1 cellular context compared by ENCODE assay signal in genomic region chr11:9613118-9613829, GRCh38.
A peak's percentile ranks its signal among the peaks of the same experiment; 100 is the strongest.
TF ChIP-seq lines count a peak whose summit lies in the region.

No MANE protein-coding gene starts in this region.

TF ChIP-seq in H1, 55 proteins besides CTCF, POLR2A, EP300 and RAD21:
- no peak for TF ChIP-seq BCL11A (IDR thresholded peaks at IDR 0.05; ENCODE audit: low read depth in 2 of 2, low read length in 2 of 2)
- TF ChIP-seq JUN (IDR thresholded peaks at IDR 0.05; ENCODE audit: low read depth, low read length): peak; percentile 99
- TF ChIP-seq SRF (IDR thresholded peaks at IDR 0.05; ENCODE audit: low read depth, low read length): peak; percentile 39; the same call in 1 of the 2 replicates
- TF ChIP-seq MAX (IDR thresholded peaks at IDR 0.05): peak; percentile 53
- TF ChIP-seq RXRA (IDR thresholded peaks at IDR 0.05; ENCODE audit: insufficient read depth, low read depth, low read length): 0 out of 2 replicates have a peak, but pooled peaks have one; percentile 12
- TF ChIP-seq CHD2 (IDR thresholded peaks at IDR 0.05; ENCODE audit: low read length): no peak
- TF ChIP-seq CEBPB (IDR thresholded peaks at IDR 0.05; ENCODE audit: low read depth, low read length): peak; percentile 25; the same call in 1 of the 2 replicates
- TF ChIP-seq ATF2 (IDR thresholded peaks at IDR 0.05; ENCODE audit: low read length): peak; percentile 94
- no peak for TF ChIP-seq CHD1 (IDR thresholded peaks at IDR 0.05; ENCODE audit: low read depth, low read length)
- 0 out of 4 replicates have a peak, but pooled peaks of 1 of the 2 experiments have one; percentile 69 for TF ChIP-seq SIN3A (conservative IDR thresholded peaks at IDR 0.05 in 1 of 2, IDR thresholded peaks at IDR 0.05 in 1 of 2; ENCODE audit: low read depth in 1 of 2, low read length in 2 of 2)
- TF ChIP-seq TEAD4 (IDR thresholded peaks at IDR 0.05; ENCODE audit: low read depth, low read length): peak; percentile 66; the same call in 1 of the 2 replicates
- TF ChIP-seq CTBP2 (IDR thresholded peaks at IDR 0.05; ENCODE audit: borderline replicate concordance, insufficient read depth, insufficient read length, low read length): no peak
- peak; percentile 48; the same call in 1 of the 2 replicates for TF ChIP-seq ATF3 (IDR thresholded peaks at IDR 0.05; ENCODE audit: insufficient read depth, low read depth, low read length)
- TF ChIP-seq MAFK (IDR thresholded peaks at IDR 0.05; ENCODE audit: low read depth, low read length): no peak
- no peak for TF ChIP-seq CBX5 (IDR thresholded peaks at IDR 0.05; ENCODE audit: low read depth, low read length)
- TF ChIP-seq SIRT6 (IDR thresholded peaks at IDR 0.05; ENCODE audit: low read length): no peak
- TF ChIP-seq HDAC2 (IDR thresholded peaks at IDR 0.05; ENCODE audit: borderline replicate concordance in 1 of 2, low read depth in 2 of 2, low read length in 2 of 2): peak in 1 of 2 experiments; percentile 69; a peak in 1 of 4 replicates
- peak; percentile 52 for TF ChIP-seq E2F6 (IDR thresholded peaks at IDR 0.05)
- peak; percentile 51; the same call in 1 of the 2 replicates for TF ChIP-seq TAF1 (IDR thresholded peaks at IDR 0.05; ENCODE audit: low read depth, low read length)
- TF ChIP-seq JUND (IDR thresholded peaks at IDR 0.05; ENCODE audit: low read length): peak; percentile 98
- TF ChIP-seq BACH1 (IDR thresholded peaks at IDR 0.05; ENCODE audit: low read length): peak; percentile 56
- TF ChIP-seq CHD7 (IDR thresholded peaks at IDR 0.05; ENCODE audit: insufficient replicate concordance, low read length): peak; percentile 43
- no peak; the same call in none of the 2 replicates for TF ChIP-seq POLR2AphosphoS5 (IDR thresholded peaks at IDR 0.05; ENCODE audit: low read depth, low read length)
- TF ChIP-seq SP2 (IDR thresholded peaks at IDR 0.05; ENCODE audit: low read length): no peak
